ENCODE assay signal across 10 cellular contexts in genomic region chr3:138493804-138494606, GRCh38. TPM values are rescaled to one million over a fixed set of nuclear protein-coding genes. Genes with fewer than 3 reads are reported as not detected.
DNase-seq lines count a peak whose midpoint lies in the region; TF ChIP-seq lines count a peak whose summit lies in the region.
"Had no signal": no experiment of that assay in that cellular context is flagged by ENCODE, and none has a peak within 500 bp of the region (broad histone marks: within the 10 kb centered on the region; RNA-seq: fewer than 3 reads in every experiment).

No MANE protein-coding gene starts in this region.

- TF ChIP-seq POLR2A in ovary (IDR thresholded peaks at IDR 0.05), result no peak

- H3K27me3 ChIP-seq in osteoblast (ENCODE audit: insufficient read depth, low read length), result no peaks in the 10 kb centered on the region
- no peaks in the 10 kb centered on the region for H3K27me3 ChIP-seq in ovary

- TF ChIP-seq CTCF in epithelial cell of esophagus (IDR thresholded peaks at IDR 0.05; ENCODE audit: insufficient read depth, low read depth, low read length, missing control alignments) (no peak), osteoblast (IDR thresholded peaks at IDR 0.05; ENCODE audit: extremely low read depth, low read depth, low read length) (no peak), ovary (IDR thresholded peaks at IDR 0.05) (no peak)

- no peaks in the 10 kb centered on the region for H3K79me2 ChIP-seq in osteoblast (ENCODE audit: insufficient read depth, low read length)

- DNase-seq in G401 (ENCODE audit: low spot score), result peak; percentile 68
- DNase-seq in NOMO-1 treated with DMSO at 0.1 percent for 48 hours (lab: John Stamatoyannopoulos, UW; ENCODE audit: unreplicated experiment), result peak; percentile 92
- peak; percentile 75 for DNase-seq in epithelial cell of esophagus (ENCODE audit: low read depth)
- DNase-seq in osteoblast (ENCODE audit: insufficient read length, low spot score, missing footprints), result peak; percentile 91
- no peak for DNase-seq in iPS-NIHi11 (ENCODE audit: low spot score)
- DNase-seq in ovary, result no peak
- DNase-seq in T1000 (lab: John Stamatoyannopoulos, UW), result no peak
- no peak for DNase-seq in NCI-H1930 (lab: John Stamatoyannopoulos, UW)
- DNase-seq: activated CD4-positive, alpha-beta T cell treated with anti-CD3 and anti-CD28 coated beads, Interleukin-2, amount 10 ng/mL, durations not matched to agents 24 days and 14 days; head of caudate nucleus had no signal

- H3K4me1 ChIP-seq in osteoblast (ENCODE audit: insufficient read depth, low read length), result peaks cover 19% of the 10 kb centered on the region
- no peaks in the 10 kb centered on the region for H3K4me1 ChIP-seq in ovary (ENCODE audit: insufficient read depth)

- intact Hi-C loops in ovary (cut with DNase I), result no loop called here

- no peaks in the 10 kb centered on the region for H3K36me3 ChIP-seq in osteoblast (ENCODE audit: insufficient read depth, low read length)
- H3K36me3 ChIP-seq in ovary, result no peaks in the 10 kb centered on the region

- no peak overlapping the region for H2AFZ ChIP-seq in osteoblast (ENCODE audit: low read length)

- in situ Hi-C loops in G401 (cut with HindIII; ENCODE audit: low sequenced_read_pairs), result no loop called here

- peak overlapping the region; percentile 29 for H3K27ac ChIP-seq in osteoblast (ENCODE audit: low read depth, low read length)
- H3K27ac ChIP-seq in ovary, result no peak overlapping the region

- H3K9me3 ChIP-seq in osteoblast (ENCODE audit: low read depth, low read length) (no peaks in the 10 kb centered on the region), ovary (no peaks in the 10 kb centered on the region)

- H3K4me2 ChIP-seq in osteoblast (ENCODE audit: insufficient read depth, low read length), result peak overlapping the region; percentile 9

- 95 to 97% (median 95%) methylated on average over 3 of the region's 3 CpGs for WGBS in ovary, 3 donors

- TF ChIP-seq EP300 in ovary (IDR thresholded peaks at IDR 0.05), result no peak

- H4K20me1 ChIP-seq in osteoblast (ENCODE audit: insufficient read depth, low read length), result no peaks in the 10 kb centered on the region

- H3K4me3 ChIP-seq in epithelial cell of esophagus (ENCODE audit: low read length) (no peak overlapping the region), osteoblast (ENCODE audit: insufficient read depth, low read length) (no peak overlapping the region), ovary (no peak overlapping the region)

RNA-seq across cellular contexts. Expression of gene ESYT3, which starts 59.6 kb away (rescaled TPM):
- not detected in 2 replicates for total RNA-seq in G401 (2014; rRNA removed; shearing (Covaris generic))
- total RNA-seq in osteoblast, result 0.59 and 0.72 TPM in 2 replicates
- 1 to 10 TPM in 3 of 7 donors, under 1 TPM in 4; 0.48 to 2.0 (median 0.83) TPM for total RNA-seq in ovary
- polyA plus RNA-seq in ovary, result under 1 TPM; 0.53 to 0.70 TPM

Comparison
In these comparisons a context has a peak if more than half of its experiments do, and no peak if none do; other contexts are left out.
1. DNase-seq: peak in G401 (single experiment), NOMO-1 treated with DMSO at 0.1 percent for 48 hours (single experiment), epithelial cell of esophagus (single experiment) and osteoblast (single experiment); none in iPS-NIHi11 (single experiment), ovary (0 of 5), T1000 (single experiment) and NCI-H1930 (0 of 2).